In the genomic region with DNA sequence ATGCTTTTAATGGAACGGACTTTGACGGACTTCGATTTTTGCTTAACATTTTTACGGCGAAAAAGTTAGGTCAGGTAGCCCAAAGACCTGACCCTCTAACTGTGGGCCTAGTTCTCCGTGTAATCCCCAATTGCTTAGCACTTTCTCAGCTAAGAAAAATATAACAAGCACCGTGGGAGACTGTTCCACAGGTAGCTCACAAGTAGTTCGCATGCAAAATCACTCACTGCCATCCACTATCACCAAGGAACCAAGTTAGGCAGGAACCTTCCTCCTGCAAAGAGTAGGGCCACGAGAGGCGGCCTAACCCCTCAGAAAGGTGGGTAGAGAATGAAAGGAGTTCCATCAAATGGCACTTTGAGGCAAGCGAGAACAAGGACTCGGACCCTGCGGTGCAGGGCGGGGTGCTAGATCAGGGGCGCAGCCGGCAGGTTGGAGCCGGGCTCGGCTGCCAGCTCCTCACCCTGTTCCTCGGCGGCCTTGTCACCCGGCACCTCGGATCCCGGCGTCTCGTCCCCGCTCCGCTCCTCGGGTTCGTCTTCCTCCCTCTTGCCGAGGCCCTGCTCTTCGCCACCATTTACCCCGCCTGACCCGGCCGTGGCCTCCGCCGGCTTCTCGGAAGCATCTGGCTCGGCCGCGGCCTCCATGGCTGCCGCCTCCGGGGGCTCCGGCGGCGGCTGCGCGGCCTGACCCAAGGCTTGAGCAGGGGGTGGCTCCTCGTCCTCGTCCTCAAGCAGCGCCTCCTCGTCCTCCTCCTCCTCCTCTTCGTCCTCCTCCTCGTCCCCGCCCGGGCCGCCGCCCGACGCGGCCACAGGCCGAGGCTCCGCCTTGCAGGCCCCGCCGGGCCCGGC, we compare ENCODE assay signal across 1 cellular context.
TF ChIP-seq lines count a peak whose summit lies in the region.

No MANE protein-coding gene starts in this region.

TF ChIP-seq in GM12878, 131 proteins besides CTCF, POLR2A, EP300 and RAD21:
- TF ChIP-seq BACH1 (IDR thresholded peaks at IDR 0.05; ENCODE audit: borderline replicate concordance), result no peak
- TF ChIP-seq, protein P1, sequence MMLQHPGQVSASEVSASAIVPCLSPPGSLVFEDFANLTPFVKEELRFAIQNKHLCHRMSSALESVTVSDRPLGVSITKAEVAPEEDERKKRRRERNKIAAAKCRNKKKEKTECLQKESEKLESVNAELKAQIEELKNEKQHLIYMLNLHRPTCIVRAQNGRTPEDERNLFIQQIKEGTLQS (IDR thresholded peaks at IDR 0.05; ENCODE audit: borderline replicate concordance, extremely low read depth, low read depth, low read length), result no peak
- no peak for TF ChIP-seq EGR1 (IDR thresholded peaks at IDR 0.05; ENCODE audit: borderline replicate concordance in 1 of 2, low read depth in 2 of 2, low read length in 2 of 2)
- TF ChIP-seq STAT1 (conservative IDR thresholded peaks at IDR 0.05), result no peak
- TF ChIP-seq PAX5 (IDR thresholded peaks at IDR 0.05; ENCODE audit: borderline replicate concordance, low read depth, low read length), result 0 out of 2 replicates have a peak, but pooled peaks have one; percentile 22
- TF ChIP-seq, protein P2, sequence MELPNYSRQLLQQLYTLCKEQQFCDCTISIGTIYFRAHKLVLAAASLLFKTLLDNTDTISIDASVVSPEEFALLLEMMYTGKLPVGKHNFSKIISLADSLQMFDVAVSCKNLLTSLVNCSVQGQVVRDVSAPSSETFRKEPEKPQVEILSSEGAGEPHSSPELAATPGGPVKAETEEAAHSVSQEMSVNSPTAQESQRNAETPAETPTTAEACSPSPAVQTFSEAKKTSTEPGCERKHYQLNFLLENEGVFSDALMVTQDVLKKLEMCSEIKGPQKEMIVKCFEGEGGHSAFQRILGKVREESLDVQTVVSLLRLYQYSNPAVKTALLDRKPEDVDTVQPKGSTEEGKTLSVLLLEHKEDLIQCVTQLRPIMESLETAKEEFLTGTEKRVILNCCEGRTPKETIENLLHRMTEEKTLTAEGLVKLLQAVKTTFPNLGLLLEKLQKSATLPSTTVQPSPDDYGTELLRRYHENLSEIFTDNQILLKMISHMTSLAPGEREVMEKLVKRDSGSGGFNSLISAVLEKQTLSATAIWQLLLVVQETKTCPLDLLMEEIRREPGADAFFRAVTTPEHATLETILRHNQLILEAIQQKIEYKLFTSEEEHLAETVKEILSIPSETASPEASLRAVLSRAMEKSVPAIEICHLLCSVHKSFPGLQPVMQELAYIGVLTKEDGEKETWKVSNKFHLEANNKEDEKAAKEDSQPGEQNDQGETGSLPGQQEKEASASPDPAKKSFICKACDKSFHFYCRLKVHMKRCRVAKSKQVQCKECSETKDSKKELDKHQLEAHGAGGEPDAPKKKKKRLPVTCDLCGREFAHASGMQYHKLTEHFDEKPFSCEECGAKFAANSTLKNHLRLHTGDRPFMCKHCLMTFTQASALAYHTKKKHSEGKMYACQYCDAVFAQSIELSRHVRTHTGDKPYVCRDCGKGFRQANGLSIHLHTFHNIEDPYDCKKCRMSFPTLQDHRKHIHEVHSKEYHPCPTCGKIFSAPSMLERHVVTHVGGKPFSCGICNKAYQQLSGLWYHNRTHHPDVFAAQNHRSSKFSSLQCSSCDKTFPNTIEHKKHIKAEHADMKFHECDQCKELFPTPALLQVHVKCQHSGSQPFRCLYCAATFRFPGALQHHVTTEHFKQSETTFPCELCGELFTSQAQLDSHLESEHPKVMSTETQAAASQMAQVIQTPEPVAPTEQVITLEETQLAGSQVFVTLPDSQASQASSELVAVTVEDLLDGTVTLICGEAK (IDR thresholded peaks at IDR 0.05; ENCODE audit: borderline replicate concordance), result no peak; the same call in 1 of the 2 replicates
- TF ChIP-seq MLLT1 (IDR thresholded peaks at IDR 0.05), result 0 out of 2 replicates have a peak, but pooled peaks have one; percentile 48
- peak; percentile 98 for TF ChIP-seq NFXL1 (IDR thresholded peaks at IDR 0.05; ENCODE audit: borderline replicate concordance)
- TF ChIP-seq, protein P3, sequence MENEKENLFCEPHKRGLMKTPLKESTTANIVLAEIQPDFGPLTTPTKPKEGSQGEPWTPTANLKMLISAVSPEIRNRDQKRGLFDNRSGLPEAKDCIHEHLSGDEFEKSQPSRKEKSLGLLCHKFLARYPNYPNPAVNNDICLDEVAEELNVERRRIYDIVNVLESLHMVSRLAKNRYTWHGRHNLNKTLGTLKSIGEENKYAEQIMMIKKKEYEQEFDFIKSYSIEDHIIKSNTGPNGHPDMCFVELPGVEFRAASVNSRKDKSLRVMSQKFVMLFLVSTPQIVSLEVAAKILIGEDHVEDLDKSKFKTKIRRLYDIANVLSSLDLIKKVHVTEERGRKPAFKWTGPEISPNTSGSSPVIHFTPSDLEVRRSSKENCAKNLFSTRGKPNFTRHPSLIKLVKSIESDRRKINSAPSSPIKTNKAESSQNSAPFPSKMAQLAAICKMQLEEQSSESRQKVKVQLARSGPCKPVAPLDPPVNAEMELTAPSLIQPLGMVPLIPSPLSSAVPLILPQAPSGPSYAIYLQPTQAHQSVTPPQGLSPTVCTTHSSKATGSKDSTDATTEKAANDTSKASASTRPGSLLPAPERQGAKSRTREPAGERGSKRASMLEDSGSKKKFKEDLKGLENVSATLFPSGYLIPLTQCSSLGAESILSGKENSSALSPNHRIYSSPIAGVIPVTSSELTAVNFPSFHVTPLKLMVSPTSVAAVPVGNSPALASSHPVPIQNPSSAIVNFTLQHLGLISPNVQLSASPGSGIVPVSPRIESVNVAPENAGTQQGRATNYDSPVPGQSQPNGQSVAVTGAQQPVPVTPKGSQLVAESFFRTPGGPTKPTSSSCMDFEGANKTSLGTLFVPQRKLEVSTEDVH (IDR thresholded peaks at IDR 0.05; ENCODE audit: low read depth, partially characterized antibody), result no peak
- TF ChIP-seq, protein P4, sequence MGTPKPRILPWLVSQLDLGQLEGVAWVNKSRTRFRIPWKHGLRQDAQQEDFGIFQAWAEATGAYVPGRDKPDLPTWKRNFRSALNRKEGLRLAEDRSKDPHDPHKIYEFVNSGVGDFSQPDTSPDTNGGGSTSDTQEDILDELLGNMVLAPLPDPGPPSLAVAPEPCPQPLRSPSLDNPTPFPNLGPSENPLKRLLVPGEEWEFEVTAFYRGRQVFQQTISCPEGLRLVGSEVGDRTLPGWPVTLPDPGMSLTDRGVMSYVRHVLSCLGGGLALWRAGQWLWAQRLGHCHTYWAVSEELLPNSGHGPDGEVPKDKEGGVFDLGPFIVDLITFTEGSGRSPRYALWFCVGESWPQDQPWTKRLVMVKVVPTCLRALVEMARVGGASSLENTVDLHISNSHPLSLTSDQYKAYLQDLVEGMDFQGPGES (IDR thresholded peaks at IDR 0.05), result no peak
- no peak for TF ChIP-seq SMARCA5 (IDR thresholded peaks at IDR 0.05)
- peak; percentile 17; the same call in 1 of the 2 replicates for TF ChIP-seq CHD1 (IDR thresholded peaks at IDR 0.05; ENCODE audit: low read depth, low read length)
- no peak for TF ChIP-seq IRF4 (IDR thresholded peaks at IDR 0.05; ENCODE audit: low read depth, low read length)
TF ChIP-seq in GM12878: peak in this region for 4.
